ENCODE assay signal across 9 cellular contexts in the genomic region with DNA sequence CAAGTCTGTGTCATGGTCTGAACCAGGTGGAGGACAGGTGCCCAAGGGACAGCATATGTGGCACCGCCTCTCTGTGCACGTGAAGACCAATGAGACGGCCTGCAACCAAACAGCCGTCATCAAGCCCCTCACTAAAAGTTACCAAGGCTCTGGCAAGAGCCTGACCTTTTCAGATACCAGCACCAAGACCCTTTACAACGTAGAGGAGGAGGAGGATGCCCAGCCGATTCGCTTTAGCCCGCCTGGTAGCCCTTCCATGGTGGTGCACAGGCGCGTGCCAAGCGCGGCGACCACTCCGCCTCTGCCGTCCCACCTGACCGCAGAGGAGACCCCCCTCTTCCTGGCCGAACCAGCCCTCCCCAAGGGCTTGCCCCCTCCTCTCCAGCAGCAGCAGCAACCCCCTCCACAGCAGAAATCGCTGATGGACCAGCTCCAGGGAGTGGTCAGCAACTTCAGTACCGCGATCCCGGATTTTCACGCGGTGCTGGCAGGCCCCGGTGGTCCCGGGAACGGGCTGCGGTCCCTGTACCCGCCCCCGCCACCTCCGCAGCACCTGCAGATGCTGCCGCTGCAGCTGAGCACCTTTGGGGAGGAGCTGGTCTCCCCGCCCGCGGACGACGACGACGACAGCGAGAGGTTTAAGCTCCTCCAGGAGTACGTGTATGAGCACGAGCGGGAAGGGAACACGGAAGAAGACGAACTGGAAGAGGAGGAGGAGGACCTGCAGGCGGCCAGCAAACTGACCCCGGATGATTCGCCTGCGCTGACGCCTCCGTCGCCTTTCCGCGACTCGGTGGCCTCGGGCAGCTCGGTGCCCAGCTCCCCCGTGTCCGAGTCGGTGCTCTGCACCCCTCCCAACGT.
DNase-seq lines count a peak whose midpoint lies in the region; ATAC-seq and TF ChIP-seq lines count a peak whose summit lies in the region.
"Had no signal": no experiment of that assay in that cellular context is flagged by ENCODE, and none has a peak within 500 bp of the region (broad histone marks: within the 10 kb centered on the region; RNA-seq: fewer than 3 reads in every experiment).

No MANE protein-coding gene starts in this region.

- DNase-seq in RWPE2 (ENCODE audit: low spot score), result no peak
- DNase-seq in esophagus muscularis mucosa (ENCODE audit: extremely low spot score), result no peak
- peak; percentile 8 to 11 for DNase-seq in lung microvascular endothelial cell (ENCODE audit: low read depth in 2 of 2)
- no peak for DNase-seq in thoracic aorta (ENCODE audit: low spot score)
- no peak for DNase-seq in DMS153 treated with DMSO at 0.1 percent for 48 hours (lab: John Stamatoyannopoulos, UW; ENCODE audit: unreplicated experiment)
- no peak for DNase-seq in NCI-H510A treated with DMSO at 0.1 percent for 48 hours (lab: John Stamatoyannopoulos, UW)
- no peak for DNase-seq in activated CD4-positive, alpha-beta T cell treated with anti-CD3 and anti-CD28 coated beads for 1 hour
- DNase-seq: NCI-H82 had no signal

- H3K9me3 ChIP-seq in RWPE2 (ENCODE audit: severe bottlenecking), result no peaks in the 10 kb centered on the region
- no peaks in the 10 kb centered on the region for H3K9me3 ChIP-seq in esophagus muscularis mucosa
- no peaks in the 10 kb centered on the region for H3K9me3 ChIP-seq in thoracic aorta

- 21% methylated on average over 32 of the region's 60 CpGs for WGBS in esophagus muscularis mucosa

- no peak for TF ChIP-seq EP300 in esophagus muscularis mucosa (IDR thresholded peaks at IDR 0.05)

- H3K27ac ChIP-seq in RWPE2 (ENCODE audit: poor library complexity, severe bottlenecking) (no peak overlapping the region), esophagus muscularis mucosa (replicated peaks in 1 of 4) (no peak overlapping the region), thoracic aorta (no peak overlapping the region)

- peaks cover 10% of the 10 kb centered on the region for H3K27me3 ChIP-seq in RWPE2 (ENCODE audit: insufficient read depth, poor library complexity, severe bottlenecking)
- H3K27me3 ChIP-seq in esophagus muscularis mucosa, result peaks cover 0 to 16% (median 0%) of the 10 kb centered on the region in 4 donors
- H3K27me3 ChIP-seq in thoracic aorta (replicated peaks; ENCODE audit: insufficient read depth), result no peaks in the 10 kb centered on the region

- H3K36me3 ChIP-seq in RWPE2 (ENCODE audit: low read depth) (no peaks in the 10 kb centered on the region), esophagus muscularis mucosa (no peaks in the 10 kb centered on the region), thoracic aorta (no peaks in the 10 kb centered on the region)

- H3K4me3 ChIP-seq in RWPE2 (ENCODE audit: severe bottlenecking), result no peak overlapping the region
- peak overlapping the region; percentile 43 to 57 (median 46) for H3K4me3 ChIP-seq in esophagus muscularis mucosa
- H3K4me3 ChIP-seq in thoracic aorta, result peak overlapping the region; percentile 70

- intact Hi-C loops in esophagus muscularis mucosa (cut with DNase I), result no loop called here

- ATAC-seq in RWPE2 (ENCODE audit: low read depth) (0 out of 3 replicates have a peak, but pooled peaks have one; percentile 14), thoracic aorta (ENCODE audit: insufficient number of reproducible peaks, low FRiP score, low read depth) (no peak), HG03378 (IDR thresholded peaks at IDR 0.05; ENCODE audit: unreplicated experiment) (no peak)

- TF ChIP-seq POLR2A in esophagus muscularis mucosa (IDR thresholded peaks at IDR 0.05; ENCODE audit: low read depth), result no peak

- no peak for TF ChIP-seq CTCF in RWPE2 (IDR thresholded peaks at IDR 0.05; ENCODE audit: poor library complexity, severe bottlenecking)
- no peak for TF ChIP-seq CTCF in esophagus muscularis mucosa (IDR thresholded peaks at IDR 0.05)
- TF ChIP-seq CTCF in thoracic aorta (IDR thresholded peaks at IDR 0.05), result no peak

- H3K4me1 ChIP-seq in RWPE2 (ENCODE audit: insufficient read depth, poor library complexity, severe bottlenecking), result no peaks in the 10 kb centered on the region
- H3K4me1 ChIP-seq in esophagus muscularis mucosa, result peaks cover 0 to 12% (median 11%) of the 10 kb centered on the region in 4 donors
- no peaks in the 10 kb centered on the region for H3K4me1 ChIP-seq in thoracic aorta (ENCODE audit: control insufficient read depth in 1 of 2, low read depth in 2 of 2)

Comparison
In these comparisons a context has a peak if more than half of its experiments do, and no peak if none do; other contexts are left out.
1. DNase-seq: peak in lung microvascular endothelial cell (2 of 2); none in RWPE2 (single experiment), esophagus muscularis mucosa (single experiment), thoracic aorta (single experiment), DMS153 treated with DMSO at 0.1 percent for 48 hours (single experiment), NCI-H510A treated with DMSO at 0.1 percent for 48 hours (single experiment) and activated CD4-positive, alpha-beta T cell treated with anti-CD3 and anti-CD28 coated beads for 1 hour (single experiment).